ENCODE assay signal across 9 cellular contexts in the genomic region with DNA sequence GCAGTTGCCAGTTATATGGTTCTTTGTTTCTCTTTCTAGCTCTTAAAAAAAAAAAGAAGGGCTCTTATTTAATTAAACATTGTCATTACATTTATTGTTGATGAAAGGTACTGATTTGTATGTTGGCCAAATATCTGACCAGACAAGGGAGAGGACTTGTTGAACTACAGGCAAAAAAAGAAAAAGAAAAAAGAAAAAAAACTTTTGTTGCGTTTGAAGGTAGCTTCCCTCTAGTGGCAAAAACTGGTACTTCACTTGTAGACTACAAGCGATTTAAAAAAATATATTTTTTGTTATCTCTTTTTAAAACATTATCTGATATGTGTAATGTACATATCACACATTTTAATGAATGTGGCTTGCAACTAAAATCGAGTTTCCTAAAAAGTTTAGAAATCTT.
DNase-seq lines count a peak whose midpoint lies in the region; ATAC-seq and TF ChIP-seq lines count a peak whose summit lies in the region.
"Had no signal": no experiment of that assay in that cellular context is flagged by ENCODE, and none has a peak within 500 bp of the region (broad histone marks: within the 10 kb centered on the region; RNA-seq: fewer than 3 reads in every experiment).

No MANE protein-coding gene starts in this region.

- peaks cover 13% of the 10 kb centered on the region for H3K4me1 ChIP-seq in adipocyte (ENCODE audit: control insufficient read depth, insufficient read depth, low read length)

- TF ChIP-seq CTCF in AG09309 (IDR thresholded peaks at IDR 0.05; ENCODE audit: control insufficient read depth, insufficient read depth, low read depth, low read length, missing control alignments), result peak; percentile 37

- H3K36me3 ChIP-seq in adipocyte (ENCODE audit: control insufficient read depth, insufficient read depth, low read length, severe bottlenecking), result no peaks in the 10 kb centered on the region

- ATAC-seq in HG03159 (IDR thresholded peaks at IDR 0.05; ENCODE audit: unreplicated experiment), result no peak

- peak overlapping the region; percentile 21 for H3K9ac ChIP-seq in adipocyte (ENCODE audit: low read length)

- no peaks in the 10 kb centered on the region for H3K9me3 ChIP-seq in adipocyte (ENCODE audit: control insufficient read depth, low read length)

- H3K4me3 ChIP-seq in AG09309 (ENCODE audit: control insufficient read depth, low read depth, low read length) (no peak overlapping the region), adipocyte (ENCODE audit: low read length) (peak overlapping the region; percentile 9)
- H3K4me3 ChIP-seq: skin epidermis had no signal

- no peaks in the 10 kb centered on the region for H3K27me3 ChIP-seq in adipocyte (replicated peaks; ENCODE audit: control insufficient read depth, insufficient read depth, low read length)

- DNase-seq in AG09309 (ENCODE audit: low read depth) (no peak), HT-29 (ENCODE audit: low spot score) (peak; percentile 49), adipocyte (ENCODE audit: low read depth) (peak; percentile 82), kidney glomerular epithelial cell (lab: John Stamatoyannopoulos, UW) (peak; percentile 27), NCI-H524 treated with DMSO at 0.1 percent for 48 hours (lab: John Stamatoyannopoulos, UW) (no peak), NCI-H187 (lab: John Stamatoyannopoulos, UW) (no peak), epidermal melanocyte (ENCODE audit: insufficient read length, low spot score) (no peak)

Comparison
In these comparisons a context has a peak if more than half of its experiments do, and no peak if none do; other contexts are left out.
1. DNase-seq: peak in HT-29 (single experiment), adipocyte (single experiment) and kidney glomerular epithelial cell (single experiment); none in AG09309 (single experiment), NCI-H524 treated with DMSO at 0.1 percent for 48 hours (single experiment), NCI-H187 (0 of 2) and epidermal melanocyte (single experiment).